ENCODE assay signal across 8 cellular contexts in the genomic region with DNA sequence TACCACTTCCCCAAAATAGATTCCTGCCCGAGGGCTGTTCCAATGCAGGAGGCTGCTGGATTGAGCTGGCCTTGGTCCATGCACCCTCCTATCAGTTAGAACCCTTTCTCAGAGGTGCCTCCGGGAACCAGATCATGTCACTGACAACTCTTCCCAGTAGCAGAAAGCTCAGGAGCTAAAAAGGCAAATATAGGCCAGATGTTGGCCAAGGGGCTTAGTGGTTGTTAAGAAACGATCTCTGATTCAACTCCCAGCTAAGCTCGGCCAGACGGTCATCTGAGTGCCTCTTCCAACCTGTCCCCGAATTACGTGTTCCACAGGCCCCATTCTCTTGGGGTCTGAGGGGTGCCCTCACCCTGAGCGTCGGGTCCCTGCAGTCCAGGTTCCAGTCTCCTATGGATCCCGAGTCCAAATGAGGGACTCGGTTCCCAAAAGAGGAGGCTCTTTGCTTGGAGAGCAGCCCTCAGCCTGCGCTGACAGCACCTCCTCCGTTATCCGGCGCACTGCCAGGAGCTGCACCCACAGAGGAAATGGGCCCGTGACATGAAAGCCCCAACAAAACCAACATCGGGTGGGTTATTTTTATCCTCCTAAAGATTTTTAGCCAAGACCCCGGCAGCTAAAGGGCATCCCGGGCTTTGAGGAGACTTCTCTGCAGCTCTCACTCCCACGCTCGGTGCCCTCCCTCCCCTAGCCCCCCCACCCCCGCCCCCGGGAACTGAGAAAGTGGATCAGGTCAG.
A peak's percentile ranks its signal among the peaks of the same experiment; 100 is the strongest.
DNase-seq lines count a peak whose midpoint lies in the region; ATAC-seq and TF ChIP-seq lines count a peak whose summit lies in the region.

No MANE protein-coding gene starts in this region.

- no peak overlapping the region for H3K27ac ChIP-seq in stomach

- H3K9me3 Mint-ChIP-seq in IgD-negative memory B cell (peaks cover 0 to 2% (median 2%) of the 10 kb centered on the region in 3 donors), immature natural killer cell (no peaks in the 10 kb centered on the region)

- no peaks in the 10 kb centered on the region for H3K27me3 ChIP-seq in stomach

- H3K4me3 Mint-ChIP-seq in IgD-negative memory B cell (peak overlapping the region in 3 of 4 donors; percentile 60 to 88 (median 87)), immature natural killer cell (peak overlapping the region; percentile 54 to 81 (median 76))

- H3K36me3 Mint-ChIP-seq in IgD-negative memory B cell (peaks cover 3% of the 10 kb centered on the region), immature natural killer cell (peaks cover 0 to under 1% (median 0%) of the 10 kb centered on the region in 3 donors)

- no peak for TF ChIP-seq EP300 in stomach (IDR thresholded peaks at IDR 0.05)

- H3K27me3 Mint-ChIP-seq in IgD-negative memory B cell: peaks cover 46% of the 10 kb centered on the region
- peaks cover 0 to 7% (median 6%) of the 10 kb centered on the region in 3 donors for H3K27me3 Mint-ChIP-seq in immature natural killer cell (ENCODE audit: low read depth in 3 of 3)

- intact Hi-C loops in stomach (cut with DNase I; ENCODE audit: low total_unique reads): no loop called here

- WGBS in stomach, 5 donors: 57 to 74% (median 63%) methylated on average over 22 to 23 of the region's 23 CpGs

- ATAC-seq in GM21360 (IDR thresholded peaks at IDR 0.05; ENCODE audit: unreplicated experiment): no peak

- DNase-seq in Ammon's horn (ENCODE audit: low spot score): peak; percentile 41
- peak; percentile 60 for DNase-seq in activated CD8-positive, alpha-beta memory T cell treated with anti-CD3 and anti-CD28 coated beads, Interleukin-2, amount 50 U/mL, for 48 hours
- peak; percentile 58 to 65 (median 63) for DNase-seq in immature natural killer cell
- DNase-seq in stomach: peak; percentile 32
- DNase-seq in HUDEP-2 (lab: John Stamatoyannopoulos, UW; ENCODE audit: unreplicated experiment in 76 of 76): no peak
- DNase-seq in DMS114 treated with DMSO at 0.1 percent for 48 hours (lab: John Stamatoyannopoulos, UW; ENCODE audit: unreplicated experiment): no peak

- no peak for TF ChIP-seq CTCF in stomach (IDR thresholded peaks at IDR 0.05)

- no peaks in the 10 kb centered on the region for H3K9me3 ChIP-seq in stomach

- H3K4me3 ChIP-seq in stomach: no peak overlapping the region

- peaks cover 46 to 63% (median 50%) of the 10 kb centered on the region in 3 donors for H3K4me1 Mint-ChIP-seq in IgD-negative memory B cell
- peaks cover 35 to 37% of the 10 kb centered on the region in 2 donors for H3K4me1 Mint-ChIP-seq in immature natural killer cell

- TF ChIP-seq POLR2A in stomach (IDR thresholded peaks at IDR 0.05): no peak

- peaks cover 11 to 25% (median 21%) of the 10 kb centered on the region in 4 donors for H3K4me1 ChIP-seq in stomach

- H3K36me3 ChIP-seq in stomach: no peaks in the 10 kb centered on the region

- H3K27ac Mint-ChIP-seq in IgD-negative memory B cell (peak overlapping the region in 2 of 3 donors; percentile 50 to 71), immature natural killer cell (peak overlapping the region in 2 of 6 donors; percentile 4 to 9)

Comparison
In these comparisons a context has a peak if more than half of its experiments do, and no peak if none do; other contexts are left out.
1. DNase-seq: peak in Ammon's horn (single experiment), activated CD8-positive, alpha-beta memory T cell treated with anti-CD3 and anti-CD28 coated beads, Interleukin-2, amount 50 U/mL, for 48 hours (single experiment), immature natural killer cell (3 of 3) and stomach (single experiment); none in HUDEP-2 (0 of 76) and DMS114 treated with DMSO at 0.1 percent for 48 hours (single experiment).